Comparison of ENCODE assay signal across 8 cellular contexts in genomic region chr6:163414367-163415175, GRCh38. TPM values are rescaled to one million over a fixed set of nuclear protein-coding genes. Genes with fewer than 3 reads are reported as not detected.
A peak's percentile ranks its signal among the peaks of the same experiment; 100 is the strongest.
DNase-seq lines count a peak whose midpoint lies in the region; ATAC-seq lines count a peak whose summit lies in the region.

TSS of gene QKI (plus strand) at chr6:163414718. CDS start at chr6:163415194, 476 bp downstream.

- intact Hi-C loops in aorta (cut with DNase I), result loop anchor here (1.0 to 10.0 kb wide), 6 partner anchors 79 to 690 kb away; partner anchors contain the start of genes PACRG (in 1 of the 2) and PRKN (in 1 of the 2)

- DNase-seq in EH (ENCODE audit: low read depth), result peak; percentile 88
- peak; percentile 71 for DNase-seq in KBM-7
- peak; percentile 67 to 92 (median 75) for DNase-seq in T-helper 2 cell
- DNase-seq in anterior cingulate cortex (lab: John Stamatoyannopoulos, UW), result peak in 55 of 58 donors; percentile 18 to 90 (median 79)
- DNase-seq in hepatic stellate cell (ENCODE audit: low spot score), result peak; percentile 72
- peak; percentile 70 for DNase-seq in retina
- peak; percentile 92 to 93 for DNase-seq in aorta

- no peaks in the 10 kb centered on the region for H3K4me1 ChIP-seq in aorta (ENCODE audit: control insufficient read depth in 1 of 2, insufficient read depth in 2 of 2, low read length in 2 of 2)

- 0 to 1% methylated on average over 24 to 141 of the region's 141 CpGs for WGBS in aorta, 2 donors

- peak within 1 kb of the TSS; percentile 98 to 99 for H3K27ac ChIP-seq in aorta (ENCODE audit: low read depth in 1 of 2, low read length in 2 of 2)

- no peaks in the 10 kb centered on the region for H3K27me3 ChIP-seq in aorta (ENCODE audit: control insufficient read depth in 1 of 2, insufficient read depth in 2 of 2, low read length in 1 of 2)

- in situ Hi-C loops in KBM-7 (cut with MboI; ENCODE audit: low pct_unique_long_range_greater_than_20kb, low sequenced_read_pairs), result no loop called here

- ATAC-seq in GM21529 (IDR thresholded peaks at IDR 0.05; ENCODE audit: unreplicated experiment) (peak; percentile 38), aorta (ENCODE audit: low FRiP score) (peak; percentile 53)

- H3K4me3 ChIP-seq in aorta (ENCODE audit: low read length in 2 of 2), result peak within 1 kb of the TSS; percentile 87 to 96

- H3K9me3 ChIP-seq in aorta (ENCODE audit: control insufficient read depth, low read length), result no peaks in the 10 kb centered on the region

- H3K36me3 ChIP-seq in aorta (ENCODE audit: control insufficient read depth in 1 of 2, insufficient read depth in 2 of 2, low read length in 1 of 2), result no peaks in the 10 kb centered on the region

RNA-seq across cellular contexts. Expression of gene QKI, which starts in this region (rescaled TPM):
- total RNA-seq in aorta, result 100 to 1,000 TPM; 149 to 213 TPM
- 10 to 100 TPM; 27.1 to 30.1 TPM for polyA plus RNA-seq in aorta

Comparison
In these comparisons a context has a peak if more than half of its experiments do, and no peak if none do; other contexts are left out.
1. Peak in every context shown above with its lines: DNase-seq, ATAC-seq, H3K4me3 ChIP-seq and H3K27ac ChIP-seq.